In the genomic region with DNA sequence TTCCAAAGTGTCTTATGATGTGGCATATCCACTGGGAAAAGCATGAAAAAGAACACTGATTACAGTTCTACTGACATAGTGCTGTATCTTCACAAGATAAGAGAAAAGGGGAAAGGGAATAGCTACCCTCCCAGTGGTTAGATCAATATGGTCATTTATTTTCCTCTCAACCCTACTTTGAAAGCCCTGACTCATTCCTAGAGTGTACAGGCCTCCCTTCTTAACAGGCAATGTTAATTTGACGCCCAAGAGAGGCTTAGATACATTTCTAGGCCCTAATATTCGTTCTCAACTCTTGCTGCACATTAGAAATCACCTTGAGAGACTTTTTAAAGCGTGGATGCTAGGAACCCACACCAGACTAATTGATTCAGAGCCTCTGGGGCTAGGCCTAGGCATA, we compare ENCODE assay signal across 23 cellular contexts. TPM values are rescaled to one million over a fixed set of nuclear protein-coding genes. Genes with fewer than 3 reads are reported as not detected.
DNase-seq lines count a peak whose midpoint lies in the region; ATAC-seq, FAIRE-seq and TF ChIP-seq lines count a peak whose summit lies in the region.
"Had no signal": no experiment of that assay in that cellular context is flagged by ENCODE, and none has a peak within 500 bp of the region (broad histone marks: within the 10 kb centered on the region; RNA-seq: fewer than 3 reads in every experiment).

No MANE protein-coding gene starts in this region.

- H3K36me3 ChIP-seq in GM12878 (ENCODE audit: control insufficient read depth in 2 of 2, insufficient read depth in 2 of 2, low read length in 1 of 2) (no peaks in the 10 kb centered on the region), tibial nerve (no peaks in the 10 kb centered on the region), suprapubic skin (no peaks in the 10 kb centered on the region)

- RAD21 ChIA-PET in GM12878 (lab: Charles Lee; ENCODE audit: unreplicated experiment): interaction anchor here (0.5 to 0.9 kb wide), 2 partner anchors 10 to 1117 kb away, joined by 3 to 4 read pairs; no protein-coding TSS in a partner anchor

- BruUV-seq in GM12878 (replicated peaks; lab: Mats Ljungman, UMichigan): no TSS peak

- no peaks in the 10 kb centered on the region for H3K79me2 ChIP-seq in GM12878 (ENCODE audit: control insufficient read depth, insufficient read depth, low read length)

- CTCF ChIA-PET in GM12878 (lab: Yijun Ruan, JAX): interaction anchor here (0.6 kb wide), 1 partner anchor 970 kb away, joined by 3 read pairs; no protein-coding TSS in a partner anchor
- CTCF ChIA-PET in activated CD4-positive, alpha-beta memory T cell treated with anti-CD3 and anti-CD28 coated beads, Interleukin-2, amount 10 ng/mL, durations not matched to agents 7 days and 5 days (lab: Charles Lee): no interaction called here

- ATAC-seq in GM19395 (IDR thresholded peaks at IDR 0.05; ENCODE audit: unreplicated experiment): peak; percentile 72
- ATAC-seq in HG02870 (IDR thresholded peaks at IDR 0.05; ENCODE audit: unreplicated experiment): peak; percentile 74
- peak; percentile 30; the same call in 1 of the 3 replicates for ATAC-seq in GM12878

- H3K9me3 Mint-ChIP-seq in activated CD4-positive, alpha-beta memory T cell treated with anti-CD3 and anti-CD28 coated beads, Interleukin-2, amount 10 ng/mL, durations not matched to agents 7 days and 5 days: no peaks in the 10 kb centered on the region
- H3K9me3 Mint-ChIP-seq: CD4-positive, alpha-beta memory T cell had no signal

- no peaks in the 10 kb centered on the region for H3K9me3 ChIP-seq in GM12878 (replicated peaks; ENCODE audit: control insufficient read depth, insufficient read depth, low read length)
- no peaks in the 10 kb centered on the region for H3K9me3 ChIP-seq in tibial nerve
- no peaks in the 10 kb centered on the region for H3K9me3 ChIP-seq in suprapubic skin

- H4K20me1 ChIP-seq in GM12878 (ENCODE audit: control insufficient read depth, insufficient read depth): no peaks in the 10 kb centered on the region

- H3K4me3 ChIP-seq in GM12878 (no peak overlapping the region), tibial nerve (no peak overlapping the region), suprapubic skin (no peak overlapping the region)
- H3K4me3 ChIP-seq: GM23248 had no signal

- TF ChIP-seq RAD21 in GM12878 (IDR thresholded peaks at IDR 0.05; ENCODE audit: insufficient read depth, low read depth, low read length): no peak

- H3K27me3 ChIP-seq in GM12878 (replicated peaks in 1 of 2; ENCODE audit: control insufficient read depth in 2 of 2, insufficient read depth in 2 of 2, low read length in 1 of 2): no peaks in the 10 kb centered on the region
- H3K27me3 ChIP-seq in tibial nerve: peaks cover 0 to 8% of the 10 kb centered on the region in 2 donors
- no peaks in the 10 kb centered on the region for H3K27me3 ChIP-seq in suprapubic skin

- no peak overlapping the region for H2AFZ ChIP-seq in GM12878 (ENCODE audit: control insufficient read depth, low read depth, low read length)
- H2AFZ ChIP-seq: GM23248 had no signal

- no peak overlapping the region for H3K4me2 ChIP-seq in GM12878 (ENCODE audit: control insufficient read depth, insufficient read depth)

- H3K4me1 ChIP-seq in GM12878 (ENCODE audit: control insufficient read depth, insufficient read depth, low read length) (no peaks in the 10 kb centered on the region), tibial nerve (no peaks in the 10 kb centered on the region), suprapubic skin (no peaks in the 10 kb centered on the region)

- H3K27ac ChIP-seq in GM12878 (ENCODE audit: control insufficient read depth, insufficient read depth): no peak overlapping the region
- H3K27ac ChIP-seq in tibial nerve: no peak overlapping the region
- H3K27ac ChIP-seq in suprapubic skin: no peak overlapping the region
- H3K27ac ChIP-seq: GM23248 had no signal

- WGBS in GM12878 (ENCODE audit: insufficient coverage, insufficient replicate concordance, low lambda C conversion rate, missing lambda C conversion rate): 4% methylated on average over 3 of the region's 3 CpGs
- WGBS in tibial nerve, 2 donors: 49 to 67% methylated on average over 3 of the region's 3 CpGs
- 62% methylated on average over 3 of the region's 3 CpGs for WGBS in suprapubic skin

- TF ChIP-seq EP300 in GM12878 (IDR thresholded peaks at IDR 0.05; ENCODE audit: borderline replicate concordance in 1 of 2, control insufficient read depth in 1 of 2, low read depth in 2 of 2, low read length in 2 of 2): no peak
- TF ChIP-seq EP300 in tibial nerve (IDR thresholded peaks at IDR 0.05): no peak
- no peak for TF ChIP-seq EP300 in suprapubic skin (IDR thresholded peaks at IDR 0.05)

- no peaks in the 10 kb centered on the region for H3K27me3 Mint-ChIP-seq in activated CD4-positive, alpha-beta memory T cell treated with anti-CD3 and anti-CD28 coated beads, Interleukin-2, amount 10 ng/mL, durations not matched to agents 7 days and 5 days

- TF ChIP-seq POLR2A in GM12878 (IDR thresholded peaks at IDR 0.05; ENCODE audit: low read depth, low read length) (no peak), tibial nerve (IDR thresholded peaks at IDR 0.05) (no peak), suprapubic skin (IDR thresholded peaks at IDR 0.05) (no peak)

- peak; percentile 65 for FAIRE-seq in GM12878 (lab: Jason Lieb, UNC)
- FAIRE-seq: GM12892, H1 had no signal

- H3K27ac Mint-ChIP-seq in activated CD4-positive, alpha-beta memory T cell treated with anti-CD3 and anti-CD28 coated beads, Interleukin-2, amount 10 ng/mL, durations not matched to agents 7 days and 5 days: no peak overlapping the region
- H3K27ac Mint-ChIP-seq: CD4-positive, alpha-beta memory T cell had no signal

- DNase-seq in GM12878 (ENCODE audit: low read depth, low spot score) (no peak), tibial nerve (ENCODE audit: low spot score in 2 of 2) (no peak), suprapubic skin (ENCODE audit: low spot score in 2 of 2) (no peak)
- no peak for DNase-seq in activated CD4-positive, alpha-beta memory T cell treated with anti-CD3 and anti-CD28 coated beads, Interleukin-2, amount 10 ng/mL, durations not matched to agents 7 days and 5 days
- DNase-seq: C1 segment of cervical spinal cord; Calu3; CD4-positive, alpha-beta memory T cell; COR-L47; DMS53; DMS79 treated with DMSO at 0.1 percent for 48 hours; GF-D8; GM23248; H7; HCEC 1CT had no signal

- POLR2A ChIA-PET in GM12878 (lab: Charles Lee): no interaction called here
- POLR2A ChIA-PET in activated CD4-positive, alpha-beta memory T cell treated with anti-CD3 and anti-CD28 coated beads, Interleukin-2, amount 10 ng/mL, durations not matched to agents 7 days and 5 days (lab: Charles Lee): no interaction called here

- H3K36me3 Mint-ChIP-seq in activated CD4-positive, alpha-beta memory T cell treated with anti-CD3 and anti-CD28 coated beads, Interleukin-2, amount 10 ng/mL, durations not matched to agents 7 days and 5 days (ENCODE audit: low read depth): no peaks in the 10 kb centered on the region
- H3K36me3 Mint-ChIP-seq: CD4-positive, alpha-beta memory T cell had no signal

- TF ChIP-seq CTCF in GM12878 (IDR thresholded peaks at IDR 0.05 in 2 of 3, conservative IDR thresholded peaks at IDR 0.05 in 1 of 3; ENCODE audit: control insufficient read depth in 2 of 3, extremely low read depth in 1 of 3, insufficient read depth in 1 of 3, low read depth in 3 of 3, low read length in 3 of 3) (no peak), tibial nerve (IDR thresholded peaks at IDR 0.05) (no peak), suprapubic skin (IDR thresholded peaks at IDR 0.05) (no peak)

- SMC1A ChIA-PET in GM12878 (lab: Charles Lee; ENCODE audit: uncharacterized antibody, unreplicated experiment): interaction anchor here (0.7 to 1.2 kb wide), 2 partner anchors 10 to 811 kb away, joined by 3 read pairs; no protein-coding TSS in a partner anchor

- H3K4me1 Mint-ChIP-seq in activated CD4-positive, alpha-beta memory T cell treated with anti-CD3 and anti-CD28 coated beads, Interleukin-2, amount 10 ng/mL, durations not matched to agents 7 days and 5 days: no peaks in the 10 kb centered on the region
- H3K4me1 Mint-ChIP-seq: CD4-positive, alpha-beta memory T cell had no signal

- H3K9ac ChIP-seq in GM12878 (ENCODE audit: control insufficient read depth, insufficient read depth, low read length): no peak overlapping the region
- H3K9ac ChIP-seq: GM23248 had no signal

- in situ Hi-C loops in GM12878 (cut with MboI): no loop called here

- H3K4me3 Mint-ChIP-seq in activated CD4-positive, alpha-beta memory T cell treated with anti-CD3 and anti-CD28 coated beads, Interleukin-2, amount 10 ng/mL, durations not matched to agents 7 days and 5 days: no peak overlapping the region
- H3K4me3 Mint-ChIP-seq: CD4-positive, alpha-beta memory T cell had no signal

- intact Hi-C loops in GM12878 (cut with micrococcal nuclease; ENCODE audit: unreplicated experiment): no loop called here

RNA-seq across cellular contexts. Expression of a gene that starts 20.4 kb away (rescaled TPM):
- not detected in 2 replicates for total RNA-seq in GM12878 (2013; cell fraction: nucleolus; rRNA removed)
- total RNA-seq in GM12878 (2014; rRNA removed): not detected in 2 replicates
- not detected in 2 replicates for total RNA-seq in GM12878 (2014; rRNA removed; fragmentation: Illumina TruSeq; extraction: Trizol)
- total RNA-seq in GM12878 (2021): not detected in 2 replicates
- polyA plus RNA-seq in GM12878 (2011; ENCODE audit: low read depth): not detected
- not detected in 2 replicates for polyA plus RNA-seq in GM12878 (2011; rRNA removed)
- polyA plus RNA-seq in GM12878 (2011; cell fraction: cytosol; rRNA removed): not detected in 2 replicates
- polyA plus RNA-seq in GM12878 (2011; cell fraction: nucleus; rRNA removed): not detected in 2 replicates
- not detected in 2 replicates for polyA plus RNA-seq in GM12878 (2012)
- not detected in 2 replicates for polyA plus RNA-seq in GM12878 (2014; fragmentation: Illumina TruSeq; extraction: Trizol)
- not detected for polyA plus RNA-seq in GM12878 (2014; fragmentation: Nextera tagmentation; extraction: Ambion mirVana)
- polyA plus RNA-seq in GM12878 (2014; rRNA removed): not detected in 2 replicates
- not detected for polyA plus RNA-seq in GM12878 (2016; fragmentation: Nextera tagmentation; extraction: Ambion mirVana)
- not detected in 2 replicates for polyA minus RNA-seq in GM12878 (2011; rRNA and poly(A)+ RNA removed)
- polyA minus RNA-seq in GM12878 (2011; cell fraction: cytosol; rRNA and poly(A)+ RNA removed): not detected in 2 replicates
- polyA minus RNA-seq in GM12878 (2011; cell fraction: nucleus; rRNA and poly(A)+ RNA removed): not detected in 2 replicates
- not detected for total RNA-seq in tibial nerve
- total RNA-seq in suprapubic skin: not detected
- total RNA-seq in activated CD4-positive, alpha-beta memory T cell treated with anti-CD3 and anti-CD28 coated beads, Interleukin-2, amount 10 ng/mL, durations not matched to agents 7 days and 5 days: not detected
- total RNA-seq: A172; A673; Calu3; CD4-positive, alpha-beta memory T cell; Daoy; G401; GM23248; H1; H7 had no signal
- polyA plus RNA-seq: BJ; CD4-positive, alpha-beta memory T cell; GM23248; H1 had no signal

RNA-seq across cellular contexts. Expression of a gene that starts 30.1 kb away (rescaled TPM):
- total RNA-seq in GM12878 (2013; cell fraction: nucleolus; rRNA removed): 8.9 and 10.3 TPM in 2 replicates
- total RNA-seq in GM12878 (2014; rRNA removed) (28.2 and 29.7 TPM in 2 replicates), GM12878 (2014; rRNA removed; fragmentation: Illumina TruSeq; extraction: Trizol) (44.2 and 45.8 TPM in 2 replicates), GM12878 (2021) (24.2 and 24.8 TPM in 2 replicates), tibial nerve (10 to 100 TPM; 37.5 to 53.1 (median 44.1) TPM), suprapubic skin (10 to 100 TPM; 32.6 to 49.1 (median 46.7) TPM)
- 18.3 TPM for polyA plus RNA-seq in GM12878 (2011; ENCODE audit: low read depth)
- polyA plus RNA-seq in GM12878 (2011; rRNA removed) (1.9 and 2.2 TPM in 2 replicates), GM12878 (2014; fragmentation: Illumina TruSeq; extraction: Trizol) (51.7 and 56.2 TPM in 2 replicates), GM12878 (2014; fragmentation: Nextera tagmentation; extraction: Ambion mirVana) (10 to 100 TPM; 13.2 to 26.9 TPM), GM12878 (2014; rRNA removed) (13.7 and 14.3 TPM in 2 replicates), GM12878 (2016; fragmentation: Nextera tagmentation; extraction: Ambion mirVana) (10 to 100 TPM; 54.9 to 59.8 TPM)
- 0.70 and 1.1 TPM in 2 replicates for polyA plus RNA-seq in GM12878 (2011; cell fraction: cytosol; rRNA removed)
- 1.1 and 2.5 TPM in 2 replicates for polyA plus RNA-seq in GM12878 (2011; cell fraction: nucleus; rRNA removed)
- 21.2 and 23.2 TPM in 2 replicates for polyA plus RNA-seq in GM12878 (2012)
- polyA minus RNA-seq in GM12878 (2011; rRNA and poly(A)+ RNA removed): 0.31 and 0.73 TPM in 2 replicates
- 1.6 and 1.8 TPM in 2 replicates for polyA minus RNA-seq in GM12878 (2011; cell fraction: cytosol; rRNA and poly(A)+ RNA removed)
- polyA minus RNA-seq in GM12878 (2011; cell fraction: nucleus; rRNA and poly(A)+ RNA removed): 0.85 and 0.96 TPM in 2 replicates
- 10 to 100 TPM; 63.7 to 64.1 TPM for total RNA-seq in activated CD4-positive, alpha-beta memory T cell treated with anti-CD3 and anti-CD28 coated beads, Interleukin-2, amount 10 ng/mL, durations not matched to agents 7 days and 5 days
